ENCODE assay signal across 13 cellular contexts in the genomic region with DNA sequence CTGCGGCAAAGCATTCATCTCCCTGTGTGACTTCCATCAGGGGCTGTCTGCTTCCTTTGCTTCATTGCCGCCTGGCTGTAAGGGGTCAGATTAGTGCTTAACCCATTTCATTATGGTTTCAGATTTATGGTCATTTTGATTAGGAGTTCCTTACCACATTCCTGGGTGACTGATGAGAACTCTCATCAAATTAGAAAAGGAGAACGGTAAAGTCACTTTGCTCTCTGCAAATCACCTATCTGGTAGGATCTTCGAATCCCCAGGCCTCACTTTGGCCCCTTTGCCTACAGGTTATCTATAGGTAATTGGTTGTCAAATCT. TPM values are rescaled to one million over a fixed set of nuclear protein-coding genes. Genes with fewer than 3 reads are reported as not detected.
DNase-seq lines count a peak whose midpoint lies in the region; ATAC-seq, FAIRE-seq and TF ChIP-seq lines count a peak whose summit lies in the region.
"Had no signal": no experiment of that assay in that cellular context is flagged by ENCODE, and none has a peak within 500 bp of the region (broad histone marks: within the 10 kb centered on the region; RNA-seq: fewer than 3 reads in every experiment).

No MANE protein-coding gene starts in this region.

- H3K4me3 ChIP-seq in K562: no peak overlapping the region
- H3K4me3 ChIP-seq: SJSA1, uterus had no signal

- no peaks in the 10 kb centered on the region for H3K27me3 ChIP-seq in CD4-positive, alpha-beta T cell (ENCODE audit: control insufficient read depth, insufficient read depth, low read length)
- H3K27me3 ChIP-seq in K562 (ENCODE audit: control insufficient read depth in 2 of 2, insufficient read depth in 2 of 2, low read length in 2 of 2): no peaks in the 10 kb centered on the region
- H3K27me3 ChIP-seq: brain microvascular endothelial cell, SJSA1, uterus had no signal

- H3K4me1 Mint-ChIP-seq in CD4-positive, alpha-beta T cell (ENCODE audit: low read depth): peaks cover 62% of the 10 kb centered on the region
- peaks cover 22 to 29% of the 10 kb centered on the region in 2 donors for H3K4me1 Mint-ChIP-seq in natural killer cell treated with Interleukin-12 subunit alpha and Interleukin-12 subunit beta and Interleukin-15 and Interleukin-18, amount 100 ng/mL, for 72 hours (ENCODE audit: low read depth in 2 of 2)

- TF ChIP-seq EP300 in K562 (IDR thresholded peaks at IDR 0.05; ENCODE audit: low read length): no peak

- no peaks in the 10 kb centered on the region for H3K36me3 Mint-ChIP-seq in CD4-positive, alpha-beta T cell (ENCODE audit: low read depth)
- H3K36me3 Mint-ChIP-seq in natural killer cell treated with Interleukin-12 subunit alpha and Interleukin-12 subunit beta and Interleukin-15 and Interleukin-18, amount 100 ng/mL, for 72 hours: peaks cover 8% of the 10 kb centered on the region

- no peak for TF ChIP-seq RAD21 in K562 (CRISPR knock-in tag; conservative IDR thresholded peaks at IDR 0.05 in 1 of 2, IDR thresholded peaks at IDR 0.05 in 1 of 2)

- H2AFZ ChIP-seq in K562 (ENCODE audit: low read depth, low read length): peak overlapping the region; percentile 1; the same call in 1 of the 2 replicates

- CTCF ChIA-PET in CD4-positive, alpha-beta T cell (lab: Charles Lee): interaction anchor here (1.5 kb wide), 1 partner anchor 10 kb away, joined by 5 read pairs; no protein-coding TSS in a partner anchor
- CTCF ChIA-PET in K562 (lab: Yijun Ruan, JAX; ENCODE audit: low intra/inter-chr PET ratio): no interaction called here

- no peaks in the 10 kb centered on the region for H3K9me3 ChIP-seq in CD4-positive, alpha-beta T cell (ENCODE audit: control insufficient read depth, low read length)
- H3K9me3 ChIP-seq in KOPT-K1 (ENCODE audit: insufficient read depth, low read length, poor library complexity, severe bottlenecking) (peaks cover 15% of the 10 kb centered on the region), K562 (replicated peaks; ENCODE audit: control insufficient read depth, insufficient read depth, low read depth, low read length) (peaks cover 6% of the 10 kb centered on the region)
- H3K9me3 ChIP-seq: SJSA1 had no signal

- POLR2A ChIA-PET in CD4-positive, alpha-beta T cell (lab: Charles Lee): interaction anchor here (0.6 to 6.1 kb wide), 7 partner anchors 10 to 97 kb away, joined by 3 to 104 read pairs (median 5); partner anchors contain the start of gene RCSD1
- POLR2A ChIA-PET in K562 (lab: Yijun Ruan, JAX): interaction anchor here (1.0 to 4.8 kb wide), 4 partner anchors 10 to 112 kb away, joined by 3 to 37 read pairs (median 4); no protein-coding TSS in a partner anchor

- H3K9ac ChIP-seq in K562 (ENCODE audit: insufficient read depth in 1 of 2, low read depth in 2 of 2, low read length in 2 of 2): no peak overlapping the region

- peak overlapping the region; percentile 62 for H3K27ac Mint-ChIP-seq in CD4-positive, alpha-beta T cell
- H3K27ac Mint-ChIP-seq in natural killer cell treated with Interleukin-12 subunit alpha and Interleukin-12 subunit beta and Interleukin-15 and Interleukin-18, amount 100 ng/mL, for 72 hours: peak overlapping the region; percentile 4 to 70

- no peak overlapping the region for H3K4me3 Mint-ChIP-seq in CD4-positive, alpha-beta T cell
- H3K4me3 Mint-ChIP-seq in natural killer cell treated with Interleukin-12 subunit alpha and Interleukin-12 subunit beta and Interleukin-15 and Interleukin-18, amount 100 ng/mL, for 72 hours: peak overlapping the region; percentile 64

- no peaks in the 10 kb centered on the region for H4K20me1 ChIP-seq in K562 (replicated peaks; ENCODE audit: control insufficient read depth, insufficient read depth, low read length)

- H3K27ac ChIP-seq in CD4-positive, alpha-beta T cell (ENCODE audit: low read depth, low read length): peak overlapping the region; percentile 24
- H3K27ac ChIP-seq in KOPT-K1 (ENCODE audit: low read depth, low read length, poor library complexity, severe bottlenecking) (peak overlapping the region; percentile 86), K562 (ENCODE audit: extremely low read depth, low read depth, low read length) (peak overlapping the region; percentile 81; the same call in 1 of the 3 replicates)
- H3K27ac ChIP-seq: brain microvascular endothelial cell, SJSA1 had no signal

- WGBS in K562 (ENCODE audit: insufficient coverage, low coverage, missing lambda C conversion rate): 6% methylated on average over 4 of the region's 4 CpGs

- H3K9me1 ChIP-seq in K562 (ENCODE audit: control insufficient read depth, insufficient read depth, low read length): no peaks in the 10 kb centered on the region

- no peak for DNase-seq in CD4-positive, alpha-beta T cell
- no peak for DNase-seq in K562 (ENCODE audit: extremely low read depth in 1 of 4, low spot score in 3 of 4)
- no peak for DNase-seq in natural killer cell treated with Interleukin-12 subunit alpha and Interleukin-12 subunit beta and Interleukin-15 and Interleukin-18, amount 100 ng/mL, for 72 hours (ENCODE audit: low spot score)
- no peak for DNase-seq in NCI-H774 (lab: John Stamatoyannopoulos, UW)
- DNase-seq in stimulated activated naive CD4-positive, alpha-beta T cell (lab: John Stamatoyannopoulos, UW): no peak
- DNase-seq in stimulated activated CD4-positive, alpha-beta T cell treated with anti-CD3 and anti-CD28 coated beads, Interleukin-2, amount 100 ng/mL, for 48 hours: no peak

- TF ChIP-seq POLR2A in K562 (conservative IDR thresholded peaks at IDR 0.05): no peak

- intact Hi-C loops in CD4-positive, alpha-beta T cell (cut with DNase I, micrococcal nuclease): loop anchor here in 1 of 2 experiments (2.0 kb wide), 1 partner anchor 15 kb away; no protein-coding TSS in a partner anchor
- intact Hi-C loops in K562 (cut with micrococcal nuclease): loop anchor here (1.0 to 2.0 kb wide), 3 partner anchors 10 to 18 kb away; no protein-coding TSS in a partner anchor

- no peak for ATAC-seq in CD4-positive, alpha-beta T cell (ENCODE audit: poor library complexity)
- ATAC-seq in K562 (no peak), HG03039 (IDR thresholded peaks at IDR 0.05; ENCODE audit: unreplicated experiment) (no peak)
- no peak for ATAC-seq in natural killer cell treated with Interleukin-12 subunit alpha and Interleukin-12 subunit beta and Interleukin-15 and Interleukin-18, amount 100 ng/mL, for 72 hours
- ATAC-seq: HCT116 had no signal

- H3K4me2 ChIP-seq in K562 (ENCODE audit: insufficient read depth, low read length): peak overlapping the region; percentile 93; the same call in 1 of the 2 replicates

- no peak for FAIRE-seq in K562 (lab: Jason Lieb, UNC)
- FAIRE-seq: D721Med had no signal

- no peaks in the 10 kb centered on the region for H3K27me3 Mint-ChIP-seq in CD4-positive, alpha-beta T cell
- H3K27me3 Mint-ChIP-seq in natural killer cell treated with Interleukin-12 subunit alpha and Interleukin-12 subunit beta and Interleukin-15 and Interleukin-18, amount 100 ng/mL, for 72 hours: no peaks in the 10 kb centered on the region

- in situ Hi-C loops in K562 (cut with MboI): no loop called here

- H3K79me2 ChIP-seq in K562 (ENCODE audit: control insufficient read depth, insufficient read depth, low read length): peaks cover 3% of the 10 kb centered on the region; the same call in 1 of the 3 replicates

- no peaks in the 10 kb centered on the region for H3K9me3 Mint-ChIP-seq in CD4-positive, alpha-beta T cell
- H3K9me3 Mint-ChIP-seq in natural killer cell treated with Interleukin-12 subunit alpha and Interleukin-12 subunit beta and Interleukin-15 and Interleukin-18, amount 100 ng/mL, for 72 hours: no peaks in the 10 kb centered on the region

- no peak for TF ChIP-seq CTCF in CD4-positive, alpha-beta T cell (IDR thresholded peaks at IDR 0.05)
- no peak for TF ChIP-seq CTCF in K562 (IDR thresholded peaks at IDR 0.05 in 2 of 3, conservative IDR thresholded peaks at IDR 0.05 in 1 of 3; ENCODE audit: insufficient read depth in 2 of 3, low read depth in 1 of 3, low read length in 3 of 3)

- no TSS peak for BruUV-seq in K562 (replicated peaks; lab: Mats Ljungman, UMichigan)

- H3K36me3 ChIP-seq in KOPT-K1 (ENCODE audit: insufficient read depth, low read length): no peaks in the 10 kb centered on the region
- H3K36me3 ChIP-seq in K562 (ENCODE audit: control insufficient read depth, insufficient read depth, low read length): no peaks in the 10 kb centered on the region
- H3K36me3 ChIP-seq: brain microvascular endothelial cell, SJSA1, uterus had no signal

- H3K4me1 ChIP-seq in K562 (replicated peaks in 1 of 2; ENCODE audit: control insufficient read depth in 2 of 2, insufficient read depth in 2 of 2, low read length in 2 of 2): peaks cover 16 to 45% of the 10 kb centered on the region in 2 experiments
- H3K4me1 ChIP-seq: uterus had no signal

TF ChIP-seq in K562, 482 proteins besides CTCF, POLR2A, EP300 and RAD21 (continues in another document):
- TF ChIP-seq ZNF311 (CRISPR knock-in tag; IDR thresholded peaks at IDR 0.05) (no peak), NCOA1 (IDR thresholded peaks at IDR 0.05; ENCODE audit: low read depth) (0 out of 2 replicates have a peak, but pooled peaks have one; percentile 3), NEUROD1 (IDR thresholded peaks at IDR 0.05; ENCODE audit: borderline replicate concordance, low read depth, low read length, partially characterized antibody) (peak; percentile 4)

RNA-seq across cellular contexts. Expression of gene RCSD1, which starts 12.1 kb away (rescaled TPM):
- 10 to 100 TPM; 42.3 to 44.6 TPM for total RNA-seq in CD4-positive, alpha-beta T cell
- 51.0 and 78.1 TPM in 2 replicates for total RNA-seq in K562 (2011; cell fraction: chromatin; rRNA removed; ENCODE audit: low replicate concordance)
- total RNA-seq in K562 (2011; cell fraction: nucleolus; rRNA removed): 34.9 and 38.6 TPM in 2 replicates
- 48.1 and 85.4 TPM in 2 replicates for total RNA-seq in K562 (2011; cell fraction: nucleoplasm; rRNA removed)
- total RNA-seq in K562 (2014; rRNA removed): 45.3 and 48.0 TPM in 2 replicates
- 41.6 and 42.3 TPM in 2 replicates for total RNA-seq in K562 (2014; rRNA removed; fragmentation: Illumina TruSeq; extraction: Trizol)
- 37.3 and 39.4 TPM in 2 replicates for total RNA-seq in K562 (2015; rRNA removed; fragmentation: Illumina TruSeq; extraction: Trizol)
- 41.5 and 50.9 TPM in 2 replicates for total RNA-seq in K562 (2021)
- polyA plus RNA-seq in K562 (2011; rRNA removed): 64.5 and 69.8 TPM in 2 replicates
- 45.8 and 49.9 TPM in 2 replicates for polyA plus RNA-seq in K562 (2011; cell fraction: cytosol; rRNA removed)
- polyA plus RNA-seq in K562 (2011; cell fraction: nucleus; rRNA removed): 27.5 and 28.0 TPM in 2 replicates
- 41.5 and 91.2 TPM in 2 replicates for polyA plus RNA-seq in K562 (2012)
- 48.3 and 50.5 TPM in 2 replicates for polyA plus RNA-seq in K562 (2014; fragmentation: Illumina TruSeq; extraction: Trizol)
- 1 to 10 TPM; 7.8 to 9.1 TPM for polyA plus RNA-seq in K562 (2014; fragmentation: Nextera tagmentation; extraction: Ambion mirVana)
- polyA plus RNA-seq in K562 (2014; rRNA removed): 53.2 and 54.5 TPM in 2 replicates
- polyA minus RNA-seq in K562 (2011; rRNA and poly(A)+ RNA removed): 59.8 and 70.7 TPM in 2 replicates
- 34.8 and 46.1 TPM in 2 replicates for polyA minus RNA-seq in K562 (2011; cell fraction: cytosol; rRNA and poly(A)+ RNA removed)
- polyA minus RNA-seq in K562 (2011; cell fraction: nucleus; rRNA and poly(A)+ RNA removed): 19.0 and 26.1 TPM in 2 replicates
- 10 to 100 TPM; 30.3 to 30.9 TPM for total RNA-seq in natural killer cell treated with Interleukin-12 subunit alpha and Interleukin-12 subunit beta and Interleukin-15 and Interleukin-18, amount 100 ng/mL, for 72 hours

Comparison
In these comparisons a context has a peak if more than half of its experiments do, and no peak if none do; other contexts are left out.
1. H3K27ac ChIP-seq: peak in every context shown above with its lines; median percentile 86 in KOPT-K1; 81 in K562; 24 in CD4-positive, alpha-beta T cell.